In the genomic region with DNA sequence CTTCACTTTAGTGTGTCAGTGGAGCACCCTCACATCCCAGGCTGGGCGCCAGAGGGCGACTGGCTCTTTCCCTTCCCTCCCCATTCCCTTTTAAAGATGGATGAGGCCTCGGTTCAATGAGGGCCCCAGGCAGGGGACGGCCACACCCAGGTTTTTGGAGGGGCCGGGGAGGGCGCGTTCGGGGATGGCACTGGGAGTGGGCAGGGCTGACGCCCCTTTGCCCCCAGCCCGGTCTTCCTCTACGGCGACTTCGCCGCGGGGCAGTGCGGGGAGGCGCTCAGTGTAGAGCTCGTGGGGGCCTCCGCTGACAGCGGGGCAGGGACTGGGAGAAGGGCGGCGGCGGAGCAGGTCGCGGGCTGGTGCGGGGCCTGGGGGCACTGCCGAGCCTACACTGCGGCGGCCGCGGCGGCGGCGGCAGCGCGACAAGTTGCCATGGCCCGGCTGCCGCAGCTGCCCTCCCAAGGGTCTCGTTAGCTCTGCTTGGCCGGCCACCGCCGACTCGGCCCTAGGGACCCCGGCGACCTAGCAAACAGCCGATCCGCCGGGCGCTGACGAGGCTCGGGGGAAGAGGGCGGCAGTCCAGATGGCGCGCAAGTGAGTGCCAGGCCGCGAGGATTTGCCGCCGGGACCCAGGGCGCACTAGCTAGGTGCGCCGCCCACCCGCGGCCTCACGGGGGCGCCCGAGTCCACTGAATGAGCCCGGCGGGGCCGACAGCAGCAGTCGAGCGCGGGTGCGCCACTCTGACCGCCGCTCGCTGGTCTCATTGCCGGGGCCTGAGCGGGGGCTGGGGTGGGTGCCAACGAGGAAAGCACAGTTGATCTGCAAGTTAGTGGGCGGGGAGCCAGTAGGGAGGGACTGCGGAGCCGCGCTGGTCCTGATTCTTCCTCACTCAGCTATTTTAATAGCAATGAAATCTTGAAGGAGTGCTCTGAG, we compare ENCODE assay signal across 8 cellular contexts.
DNase-seq lines count a peak whose midpoint lies in the region; ATAC-seq and TF ChIP-seq lines count a peak whose summit lies in the region.

No MANE protein-coding gene starts in this region.

- H3K4me3 ChIP-seq in GM23338 (peak overlapping the region; percentile 78), Karpas-422 (ENCODE audit: low read length) (peak overlapping the region; percentile 43; the same call in 1 of the 2 replicates), RWPE2 (ENCODE audit: severe bottlenecking) (peak overlapping the region; percentile 44)

- H3K27ac Mint-ChIP-seq in GM23338, result no peak overlapping the region
- H3K27ac Mint-ChIP-seq in neural crest cell (ENCODE audit: unreplicated experiment), result no peak overlapping the region
- H3K27ac Mint-ChIP-seq in stimulated activated naive CD8-positive, alpha-beta T cell treated with anti-CD3 and anti-CD28 coated beads, Interleukin-15, Interleukin-2, amounts not matched to agents 100 ng/mL and 50 ng/mL, for 24 hours, result no peak overlapping the region

- no peaks in the 10 kb centered on the region for H3K4me1 Mint-ChIP-seq in GM23338
- peaks cover 5% of the 10 kb centered on the region for H3K4me1 Mint-ChIP-seq in neural crest cell
- H3K4me1 Mint-ChIP-seq in stimulated activated naive CD8-positive, alpha-beta T cell treated with anti-CD3 and anti-CD28 coated beads, Interleukin-15, Interleukin-2, amounts not matched to agents 100 ng/mL and 50 ng/mL, for 24 hours (ENCODE audit: low read depth), result peaks cover 5% of the 10 kb centered on the region

- 0 out of 2 replicates have a peak, but pooled peaks cover 3% of the 10 kb centered on the region for H3K4me1 ChIP-seq in GM23338 (ENCODE audit: insufficient read depth)
- H3K4me1 ChIP-seq in Karpas-422 (ENCODE audit: low read length), result peaks cover 12% of the 10 kb centered on the region
- no peaks in the 10 kb centered on the region for H3K4me1 ChIP-seq in RWPE2 (ENCODE audit: insufficient read depth, poor library complexity, severe bottlenecking)
- H3K4me1 ChIP-seq in foreskin keratinocyte, result no peaks in the 10 kb centered on the region

- H3F3A ChIP-seq in GM23338 (replicated peaks; ENCODE audit: low read depth), result no peaks in the 10 kb centered on the region

- peak overlapping the region; percentile 37 for H3K9ac ChIP-seq in Karpas-422 (ENCODE audit: low read length)

- H4K20me1 ChIP-seq in GM23338 (replicated peaks; ENCODE audit: insufficient read depth) (no peaks in the 10 kb centered on the region), Karpas-422 (ENCODE audit: insufficient read depth, low read depth, low read length) (no peaks in the 10 kb centered on the region)

- H3K9me2 ChIP-seq in GM23338 (ENCODE audit: insufficient read depth) (no peaks in the 10 kb centered on the region), Karpas-422 (replicated peaks; ENCODE audit: insufficient read depth, low read length) (no peaks in the 10 kb centered on the region)

- H3K9me3 Mint-ChIP-seq in GM23338 (no peaks in the 10 kb centered on the region), neural crest cell (no peaks in the 10 kb centered on the region)
- no peaks in the 10 kb centered on the region for H3K9me3 Mint-ChIP-seq in stimulated activated naive CD8-positive, alpha-beta T cell treated with anti-CD3 and anti-CD28 coated beads, Interleukin-15, Interleukin-2, amounts not matched to agents 100 ng/mL and 50 ng/mL, for 24 hours

- H3K27ac ChIP-seq in GM23338 (ENCODE audit: low read depth) (no peak overlapping the region), Karpas-422 (ENCODE audit: low read length) (no peak overlapping the region), RWPE2 (ENCODE audit: poor library complexity, severe bottlenecking) (no peak overlapping the region), foreskin keratinocyte (peak overlapping the region; percentile 15)

- H3K27me3 Mint-ChIP-seq in GM23338 (ENCODE audit: insufficient read depth, low read depth, poor library complexity), result peaks cover 7% of the 10 kb centered on the region
- peaks cover 7% of the 10 kb centered on the region for H3K27me3 Mint-ChIP-seq in neural crest cell (ENCODE audit: low read depth)
- no peaks in the 10 kb centered on the region for H3K27me3 Mint-ChIP-seq in stimulated activated naive CD8-positive, alpha-beta T cell treated with anti-CD3 and anti-CD28 coated beads, Interleukin-15, Interleukin-2, amounts not matched to agents 100 ng/mL and 50 ng/mL, for 24 hours

- no peaks in the 10 kb centered on the region for H3K9me3 ChIP-seq in Karpas-422 (ENCODE audit: low read length)
- H3K9me3 ChIP-seq in RWPE2 (ENCODE audit: severe bottlenecking), result no peaks in the 10 kb centered on the region

- H3K36me3 ChIP-seq in GM23338 (ENCODE audit: insufficient read depth), result no peaks in the 10 kb centered on the region
- no peaks in the 10 kb centered on the region for H3K36me3 ChIP-seq in Karpas-422 (ENCODE audit: insufficient read depth, low read length)
- no peaks in the 10 kb centered on the region for H3K36me3 ChIP-seq in RWPE2 (ENCODE audit: low read depth)

- peak overlapping the region; percentile 82 for H2AFZ ChIP-seq in GM23338
- no peak overlapping the region for H2AFZ ChIP-seq in Karpas-422 (ENCODE audit: low read length)

- H3K4me3 Mint-ChIP-seq in GM23338 (peak overlapping the region; percentile 76), neural crest cell (peak overlapping the region; percentile 91)
- H3K4me3 Mint-ChIP-seq in stimulated activated naive CD8-positive, alpha-beta T cell treated with anti-CD3 and anti-CD28 coated beads, Interleukin-15, Interleukin-2, amounts not matched to agents 100 ng/mL and 50 ng/mL, for 24 hours, result peak overlapping the region; percentile 69

- peak; percentile 88 for DNase-seq in EL
- peak; percentile 91 for DNase-seq in GM23338 (ENCODE audit: low spot score)
- DNase-seq in Karpas-422, result peak; percentile 91
- DNase-seq in RWPE2 (ENCODE audit: low spot score), result no peak
- DNase-seq in activated gamma-delta T cell (lab: John Stamatoyannopoulos, UW), result peak; percentile 56
- peak in 1 of 2 donors; percentile 52 for DNase-seq in foreskin keratinocyte
- DNase-seq in neural crest cell (ENCODE audit: low read depth, low spot score), result peak; percentile 96

- H3K79me2 ChIP-seq in GM23338 (replicated peaks; ENCODE audit: insufficient read depth), result no peaks in the 10 kb centered on the region
- H3K79me2 ChIP-seq in Karpas-422 (ENCODE audit: low read length), result no peaks in the 10 kb centered on the region

- ATAC-seq in GM23338, result peak; percentile 89
- ATAC-seq in RWPE2 (ENCODE audit: low read depth), result peak; percentile 87
- peak; percentile 90 for ATAC-seq in foreskin keratinocyte

- H3K27me3 ChIP-seq in GM23338 (ENCODE audit: insufficient read depth) (peaks cover 6% of the 10 kb centered on the region; the same call in 1 of the 2 replicates), Karpas-422 (ENCODE audit: low read length) (no peaks in the 10 kb centered on the region), RWPE2 (ENCODE audit: insufficient read depth, poor library complexity, severe bottlenecking) (no peaks in the 10 kb centered on the region), foreskin keratinocyte (no peaks in the 10 kb centered on the region)

- H3K36me3 Mint-ChIP-seq in GM23338 (ENCODE audit: low read depth) (no peaks in the 10 kb centered on the region), neural crest cell (ENCODE audit: low read depth) (no peaks in the 10 kb centered on the region)
- H3K36me3 Mint-ChIP-seq in stimulated activated naive CD8-positive, alpha-beta T cell treated with anti-CD3 and anti-CD28 coated beads, Interleukin-15, Interleukin-2, amounts not matched to agents 100 ng/mL and 50 ng/mL, for 24 hours (ENCODE audit: low read depth), result no peaks in the 10 kb centered on the region

- H3K4me2 ChIP-seq in GM23338 (peak overlapping the region; percentile 67), Karpas-422 (ENCODE audit: low read depth, low read length, poor library complexity, severe bottlenecking) (peak overlapping the region; percentile 71)

- TF ChIP-seq CTCF in GM23338 (conservative IDR thresholded peaks at IDR 0.05; ENCODE audit: low read depth in 2 of 2), result peak; percentile 66 to 96
- TF ChIP-seq CTCF in RWPE2 (IDR thresholded peaks at IDR 0.05; ENCODE audit: poor library complexity, severe bottlenecking), result peak; percentile 92
- peak; percentile 96 for TF ChIP-seq CTCF in foreskin keratinocyte (conservative IDR thresholded peaks at IDR 0.05)
- TF ChIP-seq CTCF in neural crest cell (conservative IDR thresholded peaks at IDR 0.05), result peak; percentile 98

TF ChIP-seq in GM23338, 12 proteins besides CTCF, POLR2A, EP300 and RAD21 (continues in another document):
- TF ChIP-seq ZNF331 (CRISPR knock-in tag; IDR thresholded peaks at IDR 0.05; ENCODE audit: low read depth) (no peak), ETS1 (IDR thresholded peaks at IDR 0.05) (no peak; the same call in 1 of the 2 replicates), NANOG (IDR thresholded peaks at IDR 0.05; ENCODE audit: borderline replicate concordance) (no peak), EZH2 (IDR thresholded peaks at IDR 0.05; ENCODE audit: low read depth, unreplicated experiment) (no peak)
